ENCODE assay signal across 23 cellular contexts in the genomic region with DNA sequence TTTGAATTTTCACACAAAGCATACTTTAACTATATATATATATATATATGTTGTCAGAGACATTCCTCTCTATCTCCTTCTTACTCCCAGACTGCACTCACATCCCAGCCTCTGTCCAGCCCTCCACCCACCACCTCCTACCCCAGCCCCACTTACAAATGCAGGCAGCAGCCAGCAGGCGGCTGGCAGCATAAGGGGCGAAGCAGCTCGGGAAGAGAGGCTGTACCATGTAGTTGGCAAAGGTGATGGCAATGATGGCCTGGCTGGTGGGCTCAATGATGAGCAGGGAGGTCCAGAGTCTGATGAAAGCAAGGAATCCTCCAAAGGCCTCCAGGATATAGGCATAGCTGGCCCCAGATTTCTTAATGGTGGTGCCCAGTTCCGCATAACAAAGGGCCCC. TPM values are rescaled to one million over a fixed set of nuclear protein-coding genes. Genes with fewer than 3 reads are reported as not detected.
A peak's percentile ranks its signal among the peaks of the same experiment; 100 is the strongest.
DNase-seq lines count a peak whose midpoint lies in the region; ATAC-seq, FAIRE-seq and TF ChIP-seq lines count a peak whose summit lies in the region.
"Had no signal": no experiment of that assay in that cellular context is flagged by ENCODE, and none has a peak within 500 bp of the region (broad histone marks: within the 10 kb centered on the region; RNA-seq: fewer than 3 reads in every experiment).

No MANE protein-coding gene starts in this region.

- FAIRE-seq in HepG2 (lab: Jason Lieb, UNC), result no peak
- FAIRE-seq: A204.1, endometrium, keratinocyte, RCC 7860 had no signal

- H4K20me1 ChIP-seq in HepG2 (ENCODE audit: insufficient read depth, low read length) (no peaks in the 10 kb centered on the region), OCI-LY1 (ENCODE audit: insufficient read depth, low read length) (no peaks in the 10 kb centered on the region)

- H3K36me3 ChIP-seq in HepG2 (replicated peaks in 1 of 2; ENCODE audit: control insufficient read depth in 1 of 2, insufficient read depth in 2 of 2, low read length in 2 of 2) (no peaks in the 10 kb centered on the region), right lobe of liver (no peaks in the 10 kb centered on the region), OCI-LY1 (ENCODE audit: insufficient read depth, low read length) (no peaks in the 10 kb centered on the region), upper lobe of right lung (no peaks in the 10 kb centered on the region), vagina (no peaks in the 10 kb centered on the region)
- H3K36me3 ChIP-seq: heart right ventricle, prostate gland had no signal

- no peak overlapping the region for H3K27ac ChIP-seq in HepG2 (ENCODE audit: extremely low read length, insufficient read depth, low read length)
- H3K27ac ChIP-seq in right lobe of liver, result no peak overlapping the region
- peak overlapping the region; percentile 6 for H3K27ac ChIP-seq in OCI-LY1 (ENCODE audit: low read depth, low read length, poor library complexity, severe bottlenecking)
- no peak overlapping the region for H3K27ac ChIP-seq in upper lobe of right lung
- H3K27ac ChIP-seq in vagina, result no peak overlapping the region
- H3K27ac ChIP-seq: C4-2B, prostate gland, skin epidermis had no signal

- H3K79me2 ChIP-seq in HepG2 (ENCODE audit: insufficient read depth, low read length) (no peaks in the 10 kb centered on the region), OCI-LY1 (ENCODE audit: insufficient read depth, low read length) (no peaks in the 10 kb centered on the region)

- TF ChIP-seq EP300 in HepG2 (IDR thresholded peaks at IDR 0.05; ENCODE audit: low read depth in 2 of 2, low read length in 2 of 2) (no peak), HepG2 (CRISPR knock-in tag; IDR thresholded peaks at IDR 0.05; ENCODE audit: borderline replicate concordance) (no peak)

- H2AFZ ChIP-seq in HepG2 (ENCODE audit: low read length), result no peak overlapping the region
- no peak overlapping the region for H2AFZ ChIP-seq in OCI-LY1 (ENCODE audit: low read length)

- H3K27me3 ChIP-seq in HepG2 (ENCODE audit: control insufficient read depth in 1 of 2, insufficient read depth in 2 of 2, low read length in 2 of 2) (no peaks in the 10 kb centered on the region; a peak in 1 of 5 replicates), right lobe of liver (no peaks in the 10 kb centered on the region), OCI-LY1 (ENCODE audit: insufficient read depth, low read length) (no peaks in the 10 kb centered on the region), upper lobe of right lung (no peaks in the 10 kb centered on the region), vagina (no peaks in the 10 kb centered on the region)
- H3K27me3 ChIP-seq: heart right ventricle had no signal

- peaks cover 36% of the 10 kb centered on the region for H3K4me1 ChIP-seq in HepG2 (ENCODE audit: insufficient read depth, low read length)
- no peaks in the 10 kb centered on the region for H3K4me1 ChIP-seq in right lobe of liver
- peaks cover 43% of the 10 kb centered on the region for H3K4me1 ChIP-seq in OCI-LY1 (ENCODE audit: insufficient read depth, low read length, severe bottlenecking)
- peaks cover 4% of the 10 kb centered on the region for H3K4me1 ChIP-seq in upper lobe of right lung
- no peaks in the 10 kb centered on the region for H3K4me1 ChIP-seq in vagina
- H3K4me1 ChIP-seq: prostate gland had no signal

- ATAC-seq in HepG2 (peak; percentile 76), right lobe of liver (no peak), upper lobe of right lung (no peak), HG02938 (IDR thresholded peaks at IDR 0.05; ENCODE audit: unreplicated experiment) (no peak)
- ATAC-seq: heart right ventricle had no signal

- CTCF ChIA-PET in HepG2 (lab: Yijun Ruan, JAX; ENCODE audit: low intra/inter-chr PET ratio, low total read pairs), result interaction anchor here (1.2 kb wide), 1 partner anchor 41 kb away, joined by 4 read pairs; no protein-coding TSS in a partner anchor
- CTCF ChIA-PET in HEK293T (lab: Yijun Ruan, JAX), result interaction anchor here (0.6 to 1.6 kb wide), 2 partner anchors 41 to 264 kb away, joined by 3 to 7 read pairs; no protein-coding TSS in a partner anchor

- no peak overlapping the region for H3K4me2 ChIP-seq in HepG2 (ENCODE audit: low read depth, low read length)
- peak overlapping the region; percentile 5; the same call in 1 of the 2 replicates for H3K4me2 ChIP-seq in OCI-LY1 (ENCODE audit: low read length)

- H3F3A ChIP-seq in OCI-LY1 (ENCODE audit: insufficient read depth, low read length), result no peaks in the 10 kb centered on the region

- no peak overlapping the region for H3K4me3 ChIP-seq in HepG2 (replicated peaks in 1 of 3; ENCODE audit: insufficient read depth in 1 of 3, low read depth in 2 of 3, low read length in 3 of 3)
- no peak overlapping the region for H3K4me3 ChIP-seq in right lobe of liver
- peak overlapping the region; percentile 3 for H3K4me3 ChIP-seq in OCI-LY1 (ENCODE audit: low read depth, low read length, poor library complexity, severe bottlenecking)
- H3K4me3 ChIP-seq in upper lobe of right lung, result peak overlapping the region; percentile 21
- H3K4me3 ChIP-seq in vagina, result no peak overlapping the region
- H3K4me3 ChIP-seq: prostate gland, skin epidermis had no signal

- WGBS in HepG2 (ENCODE audit: low lambda C conversion rate), result 72% methylated on average over 4 of the region's 4 CpGs
- WGBS in right lobe of liver (ENCODE audit: insufficient coverage, low coverage, low lambda C conversion rate, missing lambda C conversion rate), result 65% methylated on average over 4 of the region's 4 CpGs

- no peak for DNase-seq in HepG2 (ENCODE audit: low spot score)
- no peak for DNase-seq in right lobe of liver
- DNase-seq in iPS-NIHi7 (ENCODE audit: extremely low spot score), result peak; percentile 42
- DNase-seq in upper lobe of right lung, result peak; percentile 58
- DNase-seq in HEK293T (ENCODE audit: extremely low spot score), result no peak
- no peak for DNase-seq in vagina (ENCODE audit: extremely low spot score in 2 of 2)
- DNase-seq: activated CD4-positive, alpha-beta T cell treated with anti-CD3 and anti-CD28 coated beads for 1 hour; activated CD8-positive, alpha-beta memory T cell treated with anti-CD3 and anti-CD28 coated beads for 24 hours; activated naive CD8-positive, alpha-beta T cell treated with anti-CD3 and anti-CD28 coated beads, Interleukin-2, amount 10 ng/mL, durations not matched to agents 7 days and 5 days; GF-D8; heart right ventricle; NCI-H1417 treated with DMSO at 0.1 percent for 48 hours; stimulated activated CD4-positive, alpha-beta T cell treated with anti-CD3 and anti-CD28 coated beads, Interleukin-2, amount 100 ng/mL, for 48 hours had no signal

- H3K9ac ChIP-seq in HepG2 (ENCODE audit: insufficient read depth, low read depth, low read length), result no peak overlapping the region
- H3K9ac ChIP-seq in OCI-LY1 (ENCODE audit: low read length), result no peak overlapping the region

- TF ChIP-seq POLR2A in HepG2 (IDR thresholded peaks at IDR 0.05; ENCODE audit: insufficient read depth in 1 of 2, low read depth in 2 of 2, low read length in 2 of 2), result no peak
- no peak for TF ChIP-seq POLR2A in right lobe of liver (IDR thresholded peaks at IDR 0.05)
- TF ChIP-seq POLR2A in vagina (IDR thresholded peaks at IDR 0.05), result no peak

- POLR2A ChIA-PET in HepG2 (lab: Yijun Ruan, JAX), result interaction anchor here (0.9 to 1.6 kb wide), 4 partner anchors 10 to 46 kb away, joined by 3 to 6 read pairs (median 4); a partner anchor contains a TSS
- POLR2A ChIA-PET in HEK293T (lab: Yijun Ruan, JAX), result interaction anchor here (0.7 to 1.3 kb wide), 2 partner anchors 46 to 164 kb away, joined by 3 to 6 read pairs; a partner anchor contains a TSS

- H3K9me2 ChIP-seq in OCI-LY1 (ENCODE audit: low read depth, low read length), result no peaks in the 10 kb centered on the region

- no peak for TF ChIP-seq CTCF in HepG2 (CRISPR knock-in tag; IDR thresholded peaks at IDR 0.05)
- TF ChIP-seq CTCF in right lobe of liver (IDR thresholded peaks at IDR 0.05), result no peak
- TF ChIP-seq CTCF in OCI-LY1 (IDR thresholded peaks at IDR 0.05; ENCODE audit: low read length), result peak; percentile 25; the same call in 1 of the 2 replicates
- TF ChIP-seq CTCF in upper lobe of right lung (IDR thresholded peaks at IDR 0.05), result no peak
- no peak for TF ChIP-seq CTCF in vagina (IDR thresholded peaks at IDR 0.05)

- no TSS peak for BruUV-seq in HepG2 (replicated peaks; lab: Mats Ljungman, UMichigan)

- intact Hi-C loops in HepG2 (cut with micrococcal nuclease; ENCODE audit: unreplicated experiment), result no loop called here
- intact Hi-C loops in right lobe of liver (cut with DNase I), result no loop called here
- intact Hi-C loops in upper lobe of right lung (cut with DNase I), result no loop called here
- intact Hi-C loops in vagina (cut with DNase I), result no loop called here

- no peak for TF ChIP-seq RAD21 in HepG2 (CRISPR knock-in tag; IDR thresholded peaks at IDR 0.05)

- in situ Hi-C loops in HepG2 (cut with HindIII; ENCODE audit: extremely low pct_ligation_motif_present, low pct_unique_long_range_greater_than_20kb), result no loop called here

- no peaks in the 10 kb centered on the region for H3K9me3 ChIP-seq in HepG2 (ENCODE audit: low read length)
- H3K9me3 ChIP-seq in right lobe of liver, result no peaks in the 10 kb centered on the region
- no peaks in the 10 kb centered on the region for H3K9me3 ChIP-seq in OCI-LY1 (ENCODE audit: low read length)
- no peaks in the 10 kb centered on the region for H3K9me3 ChIP-seq in upper lobe of right lung
- H3K9me3 ChIP-seq in vagina, result no peaks in the 10 kb centered on the region
- H3K9me3 ChIP-seq: heart right ventricle, prostate gland had no signal

RNA-seq across cellular contexts. Expression of a gene that starts 2.5 kb away (rescaled TPM):
- total RNA-seq in HepG2 (2016; rRNA removed; fragmentation: Illumina TruSeq; extraction: Trizol) (0.07 and 0.13 TPM in 2 replicates), right lobe of liver (10 to 100 TPM in 2 of 6 experiments, 1 to 10 TPM in 4; 6.2 to 11.4 (median 7.3) TPM), upper lobe of right lung (84.4 TPM), vagina (7.4 TPM)
- total RNA-seq in HepG2 (2016; cell fraction: cytosol; rRNA removed; fragmentation: Illumina TruSeq; extraction: Trizol; ENCODE audit: low read depth), result not detected in 2 replicates
- 0.17 TPM in 1 of 2 replicates, not detected in the other for total RNA-seq in HepG2 (2016; cell fraction: insoluble cytoplasmic fraction; rRNA removed; fragmentation: Illumina TruSeq; extraction: Trizol)
- 0.10 and 0.15 TPM in 2 replicates for total RNA-seq in HepG2 (2016; cell fraction: membrane; rRNA removed; fragmentation: Illumina TruSeq; extraction: Trizol)
- total RNA-seq in HepG2 (2016; cell fraction: nucleus; rRNA removed; fragmentation: Illumina TruSeq; extraction: Trizol), result 0.38 TPM in 1 of 2 replicates, not detected in the other
- 0.63 and 1.1 TPM in 2 replicates for polyA plus RNA-seq in HepG2 (2011; rRNA removed)
- polyA plus RNA-seq in HepG2 (2011; cell fraction: cytosol; rRNA removed), result 0.94 and 1.3 TPM in 2 replicates
- polyA plus RNA-seq in HepG2 (2011; cell fraction: nucleus; rRNA removed), result 2.3 and 2.5 TPM in 2 replicates
- polyA plus RNA-seq in HepG2 (2012), result 1.3 and 1.7 TPM in 2 replicates
- not detected in 2 replicates for polyA plus RNA-seq in HepG2 (2016; cell fraction: cytosol; fragmentation: Illumina TruSeq; extraction: Trizol; ENCODE audit: low read depth)
- 0.19 and 0.40 TPM in 2 replicates for polyA plus RNA-seq in HepG2 (2016; cell fraction: insoluble cytoplasmic fraction; fragmentation: Illumina TruSeq; extraction: Trizol; ENCODE audit: low read depth)
- 0.23 and 0.27 TPM in 2 replicates for polyA plus RNA-seq in HepG2 (2016; cell fraction: membrane; fragmentation: Illumina TruSeq; extraction: Trizol; ENCODE audit: low read depth)
- not detected in 2 replicates for polyA plus RNA-seq in HepG2 (2016; cell fraction: nucleus; fragmentation: Illumina TruSeq; extraction: Trizol; ENCODE audit: insufficient read depth, low read depth)
- polyA minus RNA-seq in HepG2 (2011; rRNA and poly(A)+ RNA removed; ENCODE audit: low replicate concordance), result 1.2 and 3.2 TPM in 2 replicates
- polyA minus RNA-seq in HepG2 (2011; cell fraction: cytosol; rRNA and poly(A)+ RNA removed), result 0.44 TPM in 1 of 2 replicates, not detected in the other
- polyA minus RNA-seq in HepG2 (2011; cell fraction: nucleus; rRNA and poly(A)+ RNA removed), result 0.50 and 0.90 TPM in 2 replicates
- total RNA-seq: activated T-helper 1 cell treated with anti-CD3 and anti-CD28 coated beads, Interleukin-12 subunit alpha, Interleukin-12 subunit beta, Interleukin-2, Interleukin-4 antibody, amounts not matched to agents 30 ng/mL and 10 ng/mL and 1 ng/mL, durations not matched to agents 14 hours and 24 hours and 36 hours had no signal

RNA-seq across cellular contexts. Expression of a gene that starts 16.9 kb away (rescaled TPM):
- total RNA-seq in HepG2 (2016; rRNA removed; fragmentation: Illumina TruSeq; extraction: Trizol), result 329 and 420 TPM in 2 replicates
- 142 and 155 TPM in 2 replicates for total RNA-seq in HepG2 (2016; cell fraction: cytosol; rRNA removed; fragmentation: Illumina TruSeq; extraction: Trizol; ENCODE audit: low read depth)
- total RNA-seq in HepG2 (2016; cell fraction: insoluble cytoplasmic fraction; rRNA removed; fragmentation: Illumina TruSeq; extraction: Trizol), result 341 and 464 TPM in 2 replicates
- 156 and 160 TPM in 2 replicates for total RNA-seq in HepG2 (2016; cell fraction: membrane; rRNA removed; fragmentation: Illumina TruSeq; extraction: Trizol)
- 109 and 136 TPM in 2 replicates for total RNA-seq in HepG2 (2016; cell fraction: nucleus; rRNA removed; fragmentation: Illumina TruSeq; extraction: Trizol)
- 118 and 123 TPM in 2 replicates for polyA plus RNA-seq in HepG2 (2011; rRNA removed)
- polyA plus RNA-seq in HepG2 (2011; cell fraction: cytosol; rRNA removed), result 96.8 and 121 TPM in 2 replicates
- polyA plus RNA-seq in HepG2 (2011; cell fraction: nucleus; rRNA removed), result 57.8 and 65.3 TPM in 2 replicates
- 191 and 236 TPM in 2 replicates for polyA plus RNA-seq in HepG2 (2012)
- 177 and 226 TPM in 2 replicates for polyA plus RNA-seq in HepG2 (2016; cell fraction: cytosol; fragmentation: Illumina TruSeq; extraction: Trizol; ENCODE audit: low read depth)
- 443 and 518 TPM in 2 replicates for polyA plus RNA-seq in HepG2 (2016; cell fraction: insoluble cytoplasmic fraction; fragmentation: Illumina TruSeq; extraction: Trizol; ENCODE audit: low read depth)
- polyA plus RNA-seq in HepG2 (2016; cell fraction: membrane; fragmentation: Illumina TruSeq; extraction: Trizol; ENCODE audit: low read depth), result 154 and 175 TPM in 2 replicates
- polyA plus RNA-seq in HepG2 (2016; cell fraction: nucleus; fragmentation: Illumina TruSeq; extraction: Trizol; ENCODE audit: insufficient read depth, low read depth), result 256 and 271 TPM in 2 replicates
- polyA minus RNA-seq in HepG2 (2011; rRNA and poly(A)+ RNA removed; ENCODE audit: low replicate concordance), result 17.7 and 30.4 TPM in 2 replicates
- polyA minus RNA-seq in HepG2 (2011; cell fraction: cytosol; rRNA and poly(A)+ RNA removed), result 72.9 and 76.8 TPM in 2 replicates
- 33.7 and 36.6 TPM in 2 replicates for polyA minus RNA-seq in HepG2 (2011; cell fraction: nucleus; rRNA and poly(A)+ RNA removed)
- 10 to 100 TPM; 42.0 to 96.6 (median 47.6) TPM for total RNA-seq in right lobe of liver
- total RNA-seq in upper lobe of right lung, result 58.4 TPM
- 68.0 TPM for total RNA-seq in vagina

RNA-seq across cellular contexts. Expression of a gene that starts 23.6 kb away (rescaled TPM):
- total RNA-seq in HepG2 (2016; rRNA removed; fragmentation: Illumina TruSeq; extraction: Trizol) (1.6 and 5.2 TPM in 2 replicates), right lobe of liver (10 to 100 TPM in 4 of 6 experiments, 1 to 10 TPM in 2; 8.7 to 26.0 (median 12.8) TPM), upper lobe of right lung (149 TPM), vagina (187 TPM)
- 0.20 and 0.44 TPM in 2 replicates for total RNA-seq in HepG2 (2016; cell fraction: cytosol; rRNA removed; fragmentation: Illumina TruSeq; extraction: Trizol; ENCODE audit: low read depth)
- total RNA-seq in HepG2 (2016; cell fraction: insoluble cytoplasmic fraction; rRNA removed; fragmentation: Illumina TruSeq; extraction: Trizol), result 2.1 and 5.2 TPM in 2 replicates
- total RNA-seq in HepG2 (2016; cell fraction: membrane; rRNA removed; fragmentation: Illumina TruSeq; extraction: Trizol), result 0.71 and 0.79 TPM in 2 replicates
- 4.6 and 5.5 TPM in 2 replicates for total RNA-seq in HepG2 (2016; cell fraction: nucleus; rRNA removed; fragmentation: Illumina TruSeq; extraction: Trizol)
- 9.8 and 11.3 TPM in 2 replicates for polyA plus RNA-seq in HepG2 (2011; rRNA removed)
- 5.8 and 6.5 TPM in 2 replicates for polyA plus RNA-seq in HepG2 (2011; cell fraction: cytosol; rRNA removed)
- polyA plus RNA-seq in HepG2 (2011; cell fraction: nucleus; rRNA removed), result 25.6 and 29.7 TPM in 2 replicates
- polyA plus RNA-seq in HepG2 (2012), result 4.8 and 11.1 TPM in 2 replicates
- polyA plus RNA-seq in HepG2 (2016; cell fraction: cytosol; fragmentation: Illumina TruSeq; extraction: Trizol; ENCODE audit: low read depth), result 0.14 and 0.26 TPM in 2 replicates
- polyA plus RNA-seq in HepG2 (2016; cell fraction: insoluble cytoplasmic fraction; fragmentation: Illumina TruSeq; extraction: Trizol; ENCODE audit: low read depth), result 1.7 and 2.1 TPM in 2 replicates
- polyA plus RNA-seq in HepG2 (2016; cell fraction: membrane; fragmentation: Illumina TruSeq; extraction: Trizol; ENCODE audit: low read depth), result 0.27 and 0.44 TPM in 2 replicates
- polyA plus RNA-seq in HepG2 (2016; cell fraction: nucleus; fragmentation: Illumina TruSeq; extraction: Trizol; ENCODE audit: insufficient read depth, low read depth), result 9.4 and 10.2 TPM in 2 replicates
- polyA minus RNA-seq in HepG2 (2011; rRNA and poly(A)+ RNA removed; ENCODE audit: low replicate concordance), result 1.4 and 12.3 TPM in 2 replicates
- polyA minus RNA-seq in HepG2 (2011; cell fraction: cytosol; rRNA and poly(A)+ RNA removed), result 2.5 and 3.8 TPM in 2 replicates
- polyA minus RNA-seq in HepG2 (2011; cell fraction: nucleus; rRNA and poly(A)+ RNA removed), result 4.5 and 4.8 TPM in 2 replicates

RNA-seq across cellular contexts. Expression of a gene that starts 46.3 kb away (rescaled TPM):
- total RNA-seq in HepG2 (2016; rRNA removed; fragmentation: Illumina TruSeq; extraction: Trizol) (216 and 230 TPM in 2 replicates), right lobe of liver (10 to 100 TPM; 64.3 to 80.1 (median 72.3) TPM), upper lobe of right lung (105 TPM), vagina (90.8 TPM)
- 92.0 and 105 TPM in 2 replicates for total RNA-seq in HepG2 (2016; cell fraction: cytosol; rRNA removed; fragmentation: Illumina TruSeq; extraction: Trizol; ENCODE audit: low read depth)
- total RNA-seq in HepG2 (2016; cell fraction: insoluble cytoplasmic fraction; rRNA removed; fragmentation: Illumina TruSeq; extraction: Trizol), result 222 and 225 TPM in 2 replicates
- 260 and 273 TPM in 2 replicates for total RNA-seq in HepG2 (2016; cell fraction: membrane; rRNA removed; fragmentation: Illumina TruSeq; extraction: Trizol)
- 197 and 215 TPM in 2 replicates for total RNA-seq in HepG2 (2016; cell fraction: nucleus; rRNA removed; fragmentation: Illumina TruSeq; extraction: Trizol)
- polyA plus RNA-seq in HepG2 (2011; rRNA removed), result 559 and 589 TPM in 2 replicates
- polyA plus RNA-seq in HepG2 (2011; cell fraction: cytosol; rRNA removed), result 516 and 523 TPM in 2 replicates
- 726 and 748 TPM in 2 replicates for polyA plus RNA-seq in HepG2 (2011; cell fraction: nucleus; rRNA removed)
- polyA plus RNA-seq in HepG2 (2012), result 375 and 450 TPM in 2 replicates
- 179 and 202 TPM in 2 replicates for polyA plus RNA-seq in HepG2 (2016; cell fraction: cytosol; fragmentation: Illumina TruSeq; extraction: Trizol; ENCODE audit: low read depth)
- polyA plus RNA-seq in HepG2 (2016; cell fraction: insoluble cytoplasmic fraction; fragmentation: Illumina TruSeq; extraction: Trizol; ENCODE audit: low read depth), result 319 and 338 TPM in 2 replicates
- 363 and 438 TPM in 2 replicates for polyA plus RNA-seq in HepG2 (2016; cell fraction: membrane; fragmentation: Illumina TruSeq; extraction: Trizol; ENCODE audit: low read depth)
- 462 and 464 TPM in 2 replicates for polyA plus RNA-seq in HepG2 (2016; cell fraction: nucleus; fragmentation: Illumina TruSeq; extraction: Trizol; ENCODE audit: insufficient read depth, low read depth)
- polyA minus RNA-seq in HepG2 (2011; rRNA and poly(A)+ RNA removed; ENCODE audit: low replicate concordance), result 284 and 598 TPM in 2 replicates
- polyA minus RNA-seq in HepG2 (2011; cell fraction: cytosol; rRNA and poly(A)+ RNA removed), result 252 and 275 TPM in 2 replicates
- polyA minus RNA-seq in HepG2 (2011; cell fraction: nucleus; rRNA and poly(A)+ RNA removed), result 335 and 404 TPM in 2 replicates

RNA-seq across cellular contexts. Expression of a gene that starts 58.8 kb away (rescaled TPM):
- total RNA-seq in HepG2 (2016; rRNA removed; fragmentation: Illumina TruSeq; extraction: Trizol), result 8.6 and 16.9 TPM in 2 replicates
- 4.6 and 5.4 TPM in 2 replicates for total RNA-seq in HepG2 (2016; cell fraction: cytosol; rRNA removed; fragmentation: Illumina TruSeq; extraction: Trizol; ENCODE audit: low read depth)
- total RNA-seq in HepG2 (2016; cell fraction: insoluble cytoplasmic fraction; rRNA removed; fragmentation: Illumina TruSeq; extraction: Trizol), result 8.2 and 17.2 TPM in 2 replicates
- total RNA-seq in HepG2 (2016; cell fraction: membrane; rRNA removed; fragmentation: Illumina TruSeq; extraction: Trizol), result 13.8 and 15.6 TPM in 2 replicates
- 15.9 and 21.6 TPM in 2 replicates for total RNA-seq in HepG2 (2016; cell fraction: nucleus; rRNA removed; fragmentation: Illumina TruSeq; extraction: Trizol)
- polyA plus RNA-seq in HepG2 (2011; rRNA removed), result 45.2 and 80.6 TPM in 2 replicates
- 49.4 and 54.8 TPM in 2 replicates for polyA plus RNA-seq in HepG2 (2011; cell fraction: cytosol; rRNA removed)
- polyA plus RNA-seq in HepG2 (2011; cell fraction: nucleus; rRNA removed), result 70.7 and 85.9 TPM in 2 replicates
- polyA plus RNA-seq in HepG2 (2012), result 45.8 and 84.6 TPM in 2 replicates
- 6.5 and 7.4 TPM in 2 replicates for polyA plus RNA-seq in HepG2 (2016; cell fraction: cytosol; fragmentation: Illumina TruSeq; extraction: Trizol; ENCODE audit: low read depth)
- polyA plus RNA-seq in HepG2 (2016; cell fraction: insoluble cytoplasmic fraction; fragmentation: Illumina TruSeq; extraction: Trizol; ENCODE audit: low read depth), result 8.2 and 10.9 TPM in 2 replicates
- polyA plus RNA-seq in HepG2 (2016; cell fraction: membrane; fragmentation: Illumina TruSeq; extraction: Trizol; ENCODE audit: low read depth), result 11.6 and 13.0 TPM in 2 replicates
- 22.9 and 23.5 TPM in 2 replicates for polyA plus RNA-seq in HepG2 (2016; cell fraction: nucleus; fragmentation: Illumina TruSeq; extraction: Trizol; ENCODE audit: insufficient read depth, low read depth)
- polyA minus RNA-seq in HepG2 (2011; rRNA and poly(A)+ RNA removed; ENCODE audit: low replicate concordance), result 73.0 and 241 TPM in 2 replicates
- polyA minus RNA-seq in HepG2 (2011; cell fraction: cytosol; rRNA and poly(A)+ RNA removed), result 55.0 and 77.3 TPM in 2 replicates
- polyA minus RNA-seq in HepG2 (2011; cell fraction: nucleus; rRNA and poly(A)+ RNA removed), result 23.4 and 37.7 TPM in 2 replicates
- total RNA-seq in right lobe of liver, result 10 to 100 TPM; 31.0 to 54.5 (median 44.6) TPM
- total RNA-seq in upper lobe of right lung, result 142 TPM
- total RNA-seq in vagina, result 137 TPM

Comparison
In these comparisons a context has a peak if more than half of its experiments do, and no peak if none do; other contexts are left out.
1. DNase-seq: peak in iPS-NIHi7 (single experiment) and upper lobe of right lung (single experiment); none in HepG2 (single experiment), right lobe of liver (0 of 3), HEK293T (single experiment) and vagina (0 of 2).
2. H3K4me3 ChIP-seq: peak in OCI-LY1 (single experiment) and upper lobe of right lung (single experiment); none in HepG2 (0 of 3), right lobe of liver (0 of 3) and vagina (0 of 2).